ENCODE assay signal across 9 cellular contexts in genomic region chr6:131951576-131952230, GRCh38. TPM values are rescaled to one million over a fixed set of nuclear protein-coding genes. Genes with fewer than 3 reads are reported as not detected.
DNase-seq lines count a peak whose midpoint lies in the region; ATAC-seq and TF ChIP-seq lines count a peak whose summit lies in the region.
"Had no signal": no experiment of that assay in that cellular context is flagged by ENCODE, and none has a peak within 500 bp of the region (broad histone marks: within the 10 kb centered on the region; RNA-seq: fewer than 3 reads in every experiment).

No MANE protein-coding gene starts in this region.

- POLR2A ChIA-PET in A673 (lab: Charles Lee; ENCODE audit: low non-redundant PET): interaction anchor here (0.6 kb wide), 1 partner anchor 228 kb away, joined by 3 read pairs; no protein-coding TSS in a partner anchor

- H3K9ac ChIP-seq in HUES6 (ENCODE audit: low read length): peak overlapping the region; percentile 72

- no peaks in the 10 kb centered on the region for H3K36me3 Mint-ChIP-seq in natural killer cell treated with Interleukin-12 subunit alpha and Interleukin-12 subunit beta and Interleukin-15 and Interleukin-18, amount 100 ng/mL, for 72 hours

- 8 to 18% methylated on average over 7 to 8 of the region's 8 CpGs for WGBS in ectodermal cell, 2 experiments

- ATAC-seq in natural killer cell treated with Interleukin-12 subunit alpha and Interleukin-12 subunit beta and Interleukin-15 and Interleukin-18, amount 100 ng/mL, for 72 hours: no peak
- ATAC-seq in GM18858 (IDR thresholded peaks at IDR 0.05; ENCODE audit: unreplicated experiment): no peak
- ATAC-seq in HG03139 (IDR thresholded peaks at IDR 0.05; ENCODE audit: unreplicated experiment): no peak

- H3K27me3 ChIP-seq in A673 (replicated peaks; ENCODE audit: insufficient read depth, low read depth, low read length, poor library complexity) (no peaks in the 10 kb centered on the region), HUES6 (ENCODE audit: control insufficient read depth, insufficient read depth, low read length) (no peaks in the 10 kb centered on the region), ectodermal cell (ENCODE audit: control insufficient read depth, insufficient read depth, low read length, poor library complexity, severe bottlenecking) (no peaks in the 10 kb centered on the region)

- intact Hi-C loops in A673 (cut with micrococcal nuclease; ENCODE audit: unreplicated experiment): loop anchor here (10.0 kb wide), 2 partner anchors 213 to 263 kb away; no protein-coding TSS in a partner anchor

- peaks cover 49% of the 10 kb centered on the region for H3K4me1 ChIP-seq in A673 (ENCODE audit: insufficient read depth, low read length, poor library complexity, severe bottlenecking)
- H3K4me1 ChIP-seq in HUES6 (ENCODE audit: control insufficient read depth, insufficient read depth, low read length): peaks cover 60% of the 10 kb centered on the region
- H3K4me1 ChIP-seq in ectodermal cell (ENCODE audit: control insufficient read depth, insufficient read depth, low read length): peaks cover 37% of the 10 kb centered on the region

- peak overlapping the region; percentile 72 for H3K4me3 Mint-ChIP-seq in natural killer cell treated with Interleukin-12 subunit alpha and Interleukin-12 subunit beta and Interleukin-15 and Interleukin-18, amount 100 ng/mL, for 72 hours

- TF ChIP-seq CTCF in A673 (conservative IDR thresholded peaks at IDR 0.05; ENCODE audit: low read depth, low read length): no peak

- BruUV-seq in A673 (replicated peaks; lab: Mats Ljungman, UMichigan): no TSS peak

- H3K9me3 Mint-ChIP-seq in natural killer cell treated with Interleukin-12 subunit alpha and Interleukin-12 subunit beta and Interleukin-15 and Interleukin-18, amount 100 ng/mL, for 72 hours: no peaks in the 10 kb centered on the region

- H3K4me1 Mint-ChIP-seq in natural killer cell treated with Interleukin-12 subunit alpha and Interleukin-12 subunit beta and Interleukin-15 and Interleukin-18, amount 100 ng/mL, for 72 hours (ENCODE audit: low read depth in 2 of 2): peaks cover 4 to 6% of the 10 kb centered on the region in 2 donors

- H3K27ac ChIP-seq in A673 (ENCODE audit: low read depth, low read length, poor library complexity, severe bottlenecking): peak overlapping the region; percentile 25
- peak overlapping the region; percentile 91 for H3K27ac ChIP-seq in HUES6 (ENCODE audit: low read depth, low read length)
- peak overlapping the region; percentile 96 for H3K27ac ChIP-seq in ectodermal cell (ENCODE audit: insufficient read depth, low read depth, low read length, poor library complexity, severe bottlenecking)

- peaks cover 42 to 67% of the 10 kb centered on the region in 2 donors for H3K27me3 Mint-ChIP-seq in natural killer cell treated with Interleukin-12 subunit alpha and Interleukin-12 subunit beta and Interleukin-15 and Interleukin-18, amount 100 ng/mL, for 72 hours

- H3K27ac Mint-ChIP-seq in natural killer cell treated with Interleukin-12 subunit alpha and Interleukin-12 subunit beta and Interleukin-15 and Interleukin-18, amount 100 ng/mL, for 72 hours: no peak overlapping the region

- H3K4me3 ChIP-seq in A673 (ENCODE audit: low read depth, low read length, poor library complexity, severe bottlenecking): peak overlapping the region; percentile 68
- H3K4me3 ChIP-seq in HUES6 (ENCODE audit: low read depth, low read length): peak overlapping the region; percentile 74
- H3K4me3 ChIP-seq in ectodermal cell (ENCODE audit: insufficient read depth, low read depth, low read length): peak overlapping the region; percentile 95

- H3K9me3 ChIP-seq in A673 (ENCODE audit: low read depth, low read length, poor library complexity, severe bottlenecking): no peaks in the 10 kb centered on the region
- no peaks in the 10 kb centered on the region for H3K9me3 ChIP-seq in HUES6 (ENCODE audit: control insufficient read depth, insufficient read depth, low read depth, low read length)
- no peaks in the 10 kb centered on the region for H3K9me3 ChIP-seq in ectodermal cell (ENCODE audit: control insufficient read depth, low read length)

- peak; percentile 16 for DNase-seq in A673 (ENCODE audit: low spot score)
- no peak for DNase-seq in natural killer cell treated with Interleukin-12 subunit alpha and Interleukin-12 subunit beta and Interleukin-15 and Interleukin-18, amount 100 ng/mL, for 72 hours (ENCODE audit: low spot score)
- no peak for DNase-seq in NOMO-1 treated with DMSO at 0.1 percent for 48 hours (lab: John Stamatoyannopoulos, UW; ENCODE audit: unreplicated experiment)
- no peak for DNase-seq in mesenteric fat pad (ENCODE audit: low spot score)
- DNase-seq: stimulated activated CD4-positive, alpha-beta T cell treated with anti-CD3 and anti-CD28 coated beads, Interleukin-4, amount 100 ng/mL, for 4 hours had no signal

- H3K36me3 ChIP-seq in A673 (ENCODE audit: insufficient read depth, low read length, poor library complexity, severe bottlenecking) (no peaks in the 10 kb centered on the region), HUES6 (ENCODE audit: control insufficient read depth, insufficient read depth, low read length) (peaks cover 29% of the 10 kb centered on the region), ectodermal cell (ENCODE audit: control insufficient read depth, insufficient read depth, low read length) (peaks cover 16% of the 10 kb centered on the region)

- CTCF ChIA-PET in A673 (lab: Charles Lee): interaction anchor here (0.6 to 0.9 kb wide), 3 partner anchors 9 to 315 kb away, joined by 3 to 4 read pairs (median 4); no protein-coding TSS in a partner anchor

RNA-seq across cellular contexts. Expression of gene CCN2, which starts 0.5 kb away (rescaled TPM):
- total RNA-seq in A673 (2021) (6.6 and 17.5 TPM in 2 replicates), mesenteric fat pad (99.8 TPM)
- 160 TPM for polyA plus RNA-seq in ectodermal cell (2013, experiment 1 of 4)
- polyA plus RNA-seq in ectodermal cell (2013, experiment 2 of 4): 179 TPM
- 113 TPM for polyA plus RNA-seq in ectodermal cell (2013, experiment 3 of 4)
- polyA plus RNA-seq in ectodermal cell (2013, experiment 4 of 4): 120 TPM
- total RNA-seq in natural killer cell treated with Interleukin-12 subunit alpha and Interleukin-12 subunit beta and Interleukin-15 and Interleukin-18, amount 100 ng/mL, for 72 hours: not detected

Comparison
In these comparisons a context has a peak if more than half of its experiments do, and no peak if none do; other contexts are left out.
1. H3K27ac ChIP-seq: peak in every context shown above with its lines; median percentile 96 in ectodermal cell; 91 in HUES6; 25 in A673.